Comparison of ENCODE assay signal across 23 cellular contexts in the genomic region with DNA sequence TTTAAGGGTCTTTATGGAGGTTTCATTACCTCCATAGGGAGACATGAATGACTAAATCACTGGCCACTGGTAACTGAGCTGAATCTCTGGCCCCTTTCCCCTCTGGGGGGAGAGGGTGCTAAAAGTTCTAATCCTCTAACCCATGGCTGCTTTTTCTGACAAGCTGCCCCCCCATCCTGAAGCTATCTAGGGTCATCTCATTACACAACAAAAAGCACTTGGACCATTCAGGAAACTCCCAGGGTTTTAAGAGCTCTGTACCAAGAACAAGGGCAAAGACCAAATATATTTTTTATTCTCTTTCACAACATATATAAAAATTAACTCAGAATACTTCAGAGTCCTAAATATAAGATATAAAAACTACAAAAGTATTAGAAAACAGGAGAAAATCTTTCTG. TPM values are rescaled to one million over a fixed set of nuclear protein-coding genes. Genes with fewer than 3 reads are reported as not detected.
A peak's percentile ranks its signal among the peaks of the same experiment; 100 is the strongest.
DNase-seq lines count a peak whose midpoint lies in the region; ATAC-seq and TF ChIP-seq lines count a peak whose summit lies in the region.
"Had no signal": no experiment of that assay in that cellular context is flagged by ENCODE, and none has a peak within 500 bp of the region (broad histone marks: within the 10 kb centered on the region; RNA-seq: fewer than 3 reads in every experiment).

No MANE protein-coding gene starts in this region.

- peaks cover 5% of the 10 kb centered on the region; the same call in 1 of the 3 replicates for H3K9me3 Mint-ChIP-seq in GM23338
- peaks cover 5% of the 10 kb centered on the region for H3K9me3 Mint-ChIP-seq in dendritic cell treated with granulocyte-macrophage colony-stimulating factor and Interleukin-4, amounts not matched to agents 40 ng/mL and 50 ng/mL, for 4 days
- H3K9me3 Mint-ChIP-seq in stimulated activated effector memory CD8-positive, alpha-beta T cell treated with anti-CD3 and anti-CD28 coated beads, Interleukin-12 subunit alpha, Interleukin-12 subunit beta, amount 100 ng/mL, for 72 hours: no peaks in the 10 kb centered on the region

- H3K36me3 Mint-ChIP-seq in GM23338 (ENCODE audit: low read depth): peaks cover 36% of the 10 kb centered on the region
- H3K36me3 Mint-ChIP-seq in dendritic cell treated with granulocyte-macrophage colony-stimulating factor and Interleukin-4, amounts not matched to agents 40 ng/mL and 50 ng/mL, for 4 days (ENCODE audit: low read depth): peaks cover 85% of the 10 kb centered on the region
- H3K36me3 Mint-ChIP-seq in stimulated activated effector memory CD8-positive, alpha-beta T cell treated with anti-CD3 and anti-CD28 coated beads, Interleukin-12 subunit alpha, Interleukin-12 subunit beta, amount 100 ng/mL, for 72 hours: peaks cover 98% of the 10 kb centered on the region

- peak overlapping the region; percentile 15; the same call in 1 of the 2 replicates for H3K4me2 ChIP-seq in GM23338

- H3K4me1 ChIP-seq in GM23338 (ENCODE audit: insufficient read depth): peaks cover 41% of the 10 kb centered on the region
- peaks cover 36% of the 10 kb centered on the region for H3K4me1 ChIP-seq in HUES48 (ENCODE audit: control insufficient read depth, insufficient read depth, low read length)
- H3K4me1 ChIP-seq in HAP-1: peaks cover 2% of the 10 kb centered on the region; the same call in 1 of the 2 replicates
- no peaks in the 10 kb centered on the region for H3K4me1 ChIP-seq in effector memory CD4-positive, alpha-beta T cell (ENCODE audit: control insufficient read depth, insufficient read depth, low read length, poor library complexity, severe bottlenecking)
- H3K4me1 ChIP-seq: Caco-2 had no signal

- H3K9me2 ChIP-seq in GM23338 (ENCODE audit: insufficient read depth): no peaks in the 10 kb centered on the region

- no peaks in the 10 kb centered on the region for H3K27me3 ChIP-seq in GM23338 (ENCODE audit: insufficient read depth)
- H3K27me3 ChIP-seq in HUES48 (ENCODE audit: control insufficient read depth, insufficient read depth, low read length): no peaks in the 10 kb centered on the region
- H3K27me3 ChIP-seq in HAP-1 (ENCODE audit: low read depth): no peaks in the 10 kb centered on the region
- no peaks in the 10 kb centered on the region for H3K27me3 ChIP-seq in effector memory CD4-positive, alpha-beta T cell (replicated peaks; ENCODE audit: control insufficient read depth, insufficient read depth, low read length, poor library complexity, severe bottlenecking)

- no peak overlapping the region for H3K4me3 Mint-ChIP-seq in GM23338
- H3K4me3 Mint-ChIP-seq in dendritic cell treated with granulocyte-macrophage colony-stimulating factor and Interleukin-4, amounts not matched to agents 40 ng/mL and 50 ng/mL, for 4 days: no peak overlapping the region
- no peak overlapping the region for H3K4me3 Mint-ChIP-seq in stimulated activated effector memory CD8-positive, alpha-beta T cell treated with anti-CD3 and anti-CD28 coated beads, Interleukin-12 subunit alpha, Interleukin-12 subunit beta, amount 100 ng/mL, for 72 hours
- H3K4me3 Mint-ChIP-seq: CD8-positive, alpha-beta T cell had no signal

- H3K4me1 Mint-ChIP-seq in GM23338: peaks cover 46% of the 10 kb centered on the region
- peaks cover 41% of the 10 kb centered on the region for H3K4me1 Mint-ChIP-seq in dendritic cell treated with granulocyte-macrophage colony-stimulating factor and Interleukin-4, amounts not matched to agents 40 ng/mL and 50 ng/mL, for 4 days (ENCODE audit: low read depth)
- H3K4me1 Mint-ChIP-seq in stimulated activated effector memory CD8-positive, alpha-beta T cell treated with anti-CD3 and anti-CD28 coated beads, Interleukin-12 subunit alpha, Interleukin-12 subunit beta, amount 100 ng/mL, for 72 hours: peaks cover 58% of the 10 kb centered on the region

- no peak overlapping the region for H3K9ac ChIP-seq in HUES48 (ENCODE audit: low read depth, low read length)

- intact Hi-C loops in dendritic cell treated with granulocyte-macrophage colony-stimulating factor and Interleukin-4, amounts not matched to agents 40 ng/mL and 50 ng/mL, for 4 days (cut with micrococcal nuclease): loop anchor here (5.0 kb wide), 1 partner anchor 185 kb away; no protein-coding TSS in a partner anchor

- no peak overlapping the region for H2AFZ ChIP-seq in GM23338

- no peaks in the 10 kb centered on the region for H3K36me3 ChIP-seq in GM23338 (ENCODE audit: insufficient read depth)
- H3K36me3 ChIP-seq in HUES48 (ENCODE audit: control insufficient read depth, insufficient read depth, low read length): peaks cover 32% of the 10 kb centered on the region
- H3K36me3 ChIP-seq in HAP-1 (replicated peaks): peaks cover 18% of the 10 kb centered on the region
- H3K36me3 ChIP-seq in effector memory CD4-positive, alpha-beta T cell (ENCODE audit: control insufficient read depth, insufficient read depth, low read length): peaks cover 15% of the 10 kb centered on the region

- no peaks in the 10 kb centered on the region for H3F3A ChIP-seq in GM23338 (replicated peaks; ENCODE audit: low read depth)

- H3K4me3 ChIP-seq in GM23338 (no peak overlapping the region), HUES48 (ENCODE audit: low read depth, low read length) (no peak overlapping the region), HAP-1 (no peak overlapping the region)
- no peak overlapping the region for H3K4me3 ChIP-seq in effector memory CD4-positive, alpha-beta T cell (ENCODE audit: insufficient read depth, low read depth, low read length, poor library complexity, severe bottlenecking)

- peaks cover 80% of the 10 kb centered on the region for H3K79me2 ChIP-seq in GM23338 (replicated peaks; ENCODE audit: insufficient read depth)

- peak; percentile 34; the same call in 2 of the 3 replicates for ATAC-seq in GM23338
- no peak for ATAC-seq in stimulated activated effector memory CD8-positive, alpha-beta T cell treated with anti-CD3 and anti-CD28 coated beads, Interleukin-12 subunit alpha, Interleukin-12 subunit beta, amount 100 ng/mL, for 72 hours
- ATAC-seq: HCT116 had no signal

- H3K9me3 ChIP-seq in HUES48 (ENCODE audit: control insufficient read depth, insufficient read depth, low read length) (no peaks in the 10 kb centered on the region), HAP-1 (no peaks in the 10 kb centered on the region)
- no peaks in the 10 kb centered on the region for H3K9me3 ChIP-seq in effector memory CD4-positive, alpha-beta T cell (ENCODE audit: control insufficient read depth, low read length)
- H3K9me3 ChIP-seq: Caco-2 had no signal

- peak overlapping the region; percentile 36; the same call in 1 of the 2 replicates for H3K27ac Mint-ChIP-seq in GM23338
- H3K27ac Mint-ChIP-seq in dendritic cell treated with granulocyte-macrophage colony-stimulating factor and Interleukin-4, amounts not matched to agents 40 ng/mL and 50 ng/mL, for 4 days: peak overlapping the region; percentile 57
- H3K27ac Mint-ChIP-seq in stimulated activated effector memory CD8-positive, alpha-beta T cell treated with anti-CD3 and anti-CD28 coated beads, Interleukin-12 subunit alpha, Interleukin-12 subunit beta, amount 100 ng/mL, for 72 hours: peak overlapping the region; percentile 97
- H3K27ac Mint-ChIP-seq: CD8-positive, alpha-beta T cell had no signal

- H3K27ac ChIP-seq in GM23338 (ENCODE audit: low read depth) (peak overlapping the region; percentile 59; the same call in 1 of the 2 replicates), HUES48 (ENCODE audit: low read depth, low read length) (peak overlapping the region; percentile 44)
- H3K27ac ChIP-seq in effector memory CD4-positive, alpha-beta T cell (ENCODE audit: insufficient read depth, low read length, poor library complexity, severe bottlenecking): no peak overlapping the region
- H3K27ac ChIP-seq: HL-60 had no signal

- in situ Hi-C loops in HAP-1 (cut with MboI; ENCODE audit: low sequenced_read_pairs): no loop called here

- peaks cover 6% of the 10 kb centered on the region for H4K20me1 ChIP-seq in GM23338 (replicated peaks; ENCODE audit: insufficient read depth)

- peaks cover 4% of the 10 kb centered on the region for H3K27me3 Mint-ChIP-seq in GM23338 (ENCODE audit: insufficient read depth, low read depth, poor library complexity)
- no peaks in the 10 kb centered on the region for H3K27me3 Mint-ChIP-seq in dendritic cell treated with granulocyte-macrophage colony-stimulating factor and Interleukin-4, amounts not matched to agents 40 ng/mL and 50 ng/mL, for 4 days

- DNase-seq in GM23338 (ENCODE audit: low spot score): no peak
- no peak for DNase-seq in stimulated activated effector memory CD8-positive, alpha-beta T cell treated with anti-CD3 and anti-CD28 coated beads, Interleukin-12 subunit alpha, Interleukin-12 subunit beta, amount 100 ng/mL, for 72 hours (ENCODE audit: low spot score in 2 of 2)
- no peak for DNase-seq in NCI-H1092 (lab: John Stamatoyannopoulos, UW)
- no peak for DNase-seq in HAP-1 (ENCODE audit: low spot score in 2 of 2)
- DNase-seq in effector memory CD4-positive, alpha-beta T cell: no peak
- DNase-seq: C1 segment of cervical spinal cord; Caco-2; GOT3; Kasumi-1; MV-4-11; NCI-H1105 treated with DMSO at 0.1 percent for 48 hours; NCI-H2029; NCI-H446; NCI-H524 treated with DMSO at 0.1 percent for 48 hours; NCI-H82; NK-92 treated with Interleukin-12 subunit alpha and Interleukin-12 subunit beta, amount 100 ng/mL, for 24 hours; RPMI8226; SHP77 had no signal

- TF ChIP-seq CTCF in GM23338 (conservative IDR thresholded peaks at IDR 0.05; ENCODE audit: low read depth in 2 of 2): no peak

TF ChIP-seq in GM23338, 12 proteins besides CTCF, POLR2A, EP300 and RAD21 (continues in another document):
- TF ChIP-seq POLR2AphosphoS5 (IDR thresholded peaks at IDR 0.05; ENCODE audit: low read depth) (no peak), CREB1 (CRISPR knock-in tag; IDR thresholded peaks at IDR 0.05; ENCODE audit: low read depth) (no peak)

RNA-seq across cellular contexts. Expression of a gene that starts 14.3 kb away (rescaled TPM):
- total RNA-seq in GM23338 (2014; rRNA removed; shearing (Covaris generic)): 28.8 and 38.6 TPM in 2 replicates
- polyA plus RNA-seq in GM23338 (2016; fragmentation: Nextera tagmentation; extraction: Ambion mirVana): 34.2 and 44.5 TPM in 2 replicates

Comparison
In these comparisons a context has a peak if more than half of its experiments do, and no peak if none do; other contexts are left out.
1. H3K27ac Mint-ChIP-seq: peak in every context shown above with its lines; median percentile 97 in stimulated activated effector memory CD8-positive, alpha-beta T cell treated with anti-CD3 and anti-CD28 coated beads, Interleukin-12 subunit alpha, Interleukin-12 subunit beta, amount 100 ng/mL, for 72 hours; 57 in dendritic cell treated with granulocyte-macrophage colony-stimulating factor and Interleukin-4, amounts not matched to agents 40 ng/mL and 50 ng/mL, for 4 days; 36 in GM23338.